28 cellular contexts compared by ENCODE assay signal in genomic region chr22:44942979-44943700, GRCh38.
"Had no signal": no experiment of that assay in that cellular context is flagged by ENCODE, and none has a peak within 500 bp of the region (broad histone marks: within the 10 kb centered on the region; RNA-seq: fewer than 3 reads in every experiment).

No MANE protein-coding gene starts in this region.

- H3K4me3 Mint-ChIP-seq: naive thymus-derived CD8-positive, alpha-beta T cell; natural killer cell treated with Interleukin-12 subunit alpha and Interleukin-12 subunit beta and Interleukin-15 and Interleukin-18, amount 100 ng/mL, for 72 hours; nephron progenitor cell; neural crest cell; stimulated activated effector memory CD8-positive, alpha-beta T cell treated with anti-CD3 and anti-CD28 coated beads, Interleukin-12 subunit alpha, Interleukin-12 subunit beta, amount 100 ng/mL, for 72 hours; stimulated activated naive B cell treated with anti-CD40 and anti-IgM and Interleukin-4, amounts not matched to agents 10 μg/mL and 1 μg/mL and 100 μg/mL, for 72 hours; stimulated activated naive CD8-positive, alpha-beta T cell treated with anti-CD3 and anti-CD28 coated beads, Interleukin-15, Interleukin-2, amounts not matched to agents 100 ng/mL and 50 ng/mL, for 24 hours had no signal

- H3K9me3 Mint-ChIP-seq: naive thymus-derived CD8-positive, alpha-beta T cell; natural killer cell treated with Interleukin-12 subunit alpha and Interleukin-12 subunit beta and Interleukin-15 and Interleukin-18, amount 100 ng/mL, for 72 hours; nephron progenitor cell; neural crest cell; stimulated activated effector memory CD8-positive, alpha-beta T cell treated with anti-CD3 and anti-CD28 coated beads, Interleukin-12 subunit alpha, Interleukin-12 subunit beta, amount 100 ng/mL, for 72 hours; stimulated activated naive B cell treated with anti-CD40 and anti-IgM and Interleukin-4, amounts not matched to agents 10 μg/mL and 1 μg/mL and 100 μg/mL, for 72 hours; stimulated activated naive CD8-positive, alpha-beta T cell treated with anti-CD3 and anti-CD28 coated beads, Interleukin-15, Interleukin-2, amounts not matched to agents 100 ng/mL and 50 ng/mL, for 24 hours had no signal

- DNase-seq: nephron progenitor cell; nucleus accumbens; retina; sigmoid colon; small intestine; stimulated activated CD4-positive, alpha-beta T cell treated with anti-CD3 and anti-CD28 coated beads, Interleukin-15, amount 100 ng/mL, for 24 hours; stimulated activated CD4-positive, alpha-beta T cell treated with anti-CD3 and anti-CD28 coated beads, Interleukin-2, amount 100 ng/mL, for 24 hours; stimulated activated CD4-positive, alpha-beta T cell treated with anti-CD3 and anti-CD28 coated beads, Interleukin-2, amount 100 ng/mL, for 48 hours; stimulated activated CD4-positive, alpha-beta T cell treated with anti-CD3 and anti-CD28 coated beads, Interleukin-4, amount 100 ng/mL, for 24 hours; stimulated activated naive B cell treated with anti-CD40 and anti-IgM and Interleukin-4, amounts not matched to agents 10 μg/mL and 1 μg/mL and 100 μg/mL, for 72 hours; stimulated activated naive CD4-positive, alpha-beta T cell treated with Interleukin-2 at 50 U/mL for 16 hours; stomach; thyroid gland; trophoblast cell; upper lobe of left lung had no signal

- H3K36me3 ChIP-seq: neutrophil, pancreas, prostate gland, right atrium auricular region, right lobe of liver, sigmoid colon, stomach, thoracic aorta, thyroid gland, tibial nerve, upper lobe of left lung, vagina had no signal

- H3K4me1 ChIP-seq: pancreas, prostate gland, right atrium auricular region, right lobe of liver, sigmoid colon, stomach, thyroid gland, tibial nerve, upper lobe of left lung had no signal

- H3K4me1 Mint-ChIP-seq: naive thymus-derived CD8-positive, alpha-beta T cell; stimulated activated effector memory CD8-positive, alpha-beta T cell treated with anti-CD3 and anti-CD28 coated beads, Interleukin-12 subunit alpha, Interleukin-12 subunit beta, amount 100 ng/mL, for 72 hours; stimulated activated naive B cell treated with anti-CD40 and anti-IgM and Interleukin-4, amounts not matched to agents 10 μg/mL and 1 μg/mL and 100 μg/mL, for 72 hours had no signal

- ATAC-seq: naive thymus-derived CD8-positive, alpha-beta T cell; natural killer cell treated with Interleukin-12 subunit alpha and Interleukin-12 subunit beta and Interleukin-15 and Interleukin-18, amount 100 ng/mL, for 72 hours; pancreas; right lobe of liver; stimulated activated effector memory CD8-positive, alpha-beta T cell treated with anti-CD3 and anti-CD28 coated beads, Interleukin-12 subunit alpha, Interleukin-12 subunit beta, amount 100 ng/mL, for 72 hours; stimulated activated naive B cell treated with anti-CD40 and anti-IgM and Interleukin-4, amounts not matched to agents 10 μg/mL and 1 μg/mL and 100 μg/mL, for 72 hours had no signal

- H3K27me3 ChIP-seq: neutrophil, pancreas, right atrium auricular region, right lobe of liver, thyroid gland, upper lobe of left lung, vagina had no signal

- H3K27me3 Mint-ChIP-seq: natural killer cell treated with Interleukin-12 subunit alpha and Interleukin-12 subunit beta and Interleukin-15 and Interleukin-18, amount 100 ng/mL, for 72 hours; stimulated activated naive CD8-positive, alpha-beta T cell treated with anti-CD3 and anti-CD28 coated beads, Interleukin-15, Interleukin-2, amounts not matched to agents 100 ng/mL and 50 ng/mL, for 24 hours had no signal

- H3K4me3 ChIP-seq: pancreas, prostate gland, right atrium auricular region, right lobe of liver, sigmoid colon, stomach, thoracic aorta, thyroid gland, tibial nerve, upper lobe of left lung, vagina had no signal

- H3K27ac ChIP-seq: neutrophil, pancreas, prostate gland, right atrium auricular region, right lobe of liver, sigmoid colon, stomach, thoracic aorta, thyroid gland, tibial nerve, upper lobe of left lung, vagina had no signal

- H3K9me3 ChIP-seq: neutrophil, pancreas, prostate gland, right atrium auricular region, right lobe of liver, sigmoid colon, stomach, thoracic aorta, thyroid gland, tibial nerve, upper lobe of left lung, vagina had no signal

- H3K27ac Mint-ChIP-seq: naive thymus-derived CD8-positive, alpha-beta T cell; natural killer cell treated with Interleukin-12 subunit alpha and Interleukin-12 subunit beta and Interleukin-15 and Interleukin-18, amount 100 ng/mL, for 72 hours; nephron progenitor cell; stimulated activated effector memory CD8-positive, alpha-beta T cell treated with anti-CD3 and anti-CD28 coated beads, Interleukin-12 subunit alpha, Interleukin-12 subunit beta, amount 100 ng/mL, for 72 hours; stimulated activated naive B cell treated with anti-CD40 and anti-IgM and Interleukin-4, amounts not matched to agents 10 μg/mL and 1 μg/mL and 100 μg/mL, for 72 hours; stimulated activated naive CD8-positive, alpha-beta T cell treated with anti-CD3 and anti-CD28 coated beads, Interleukin-15, Interleukin-2, amounts not matched to agents 100 ng/mL and 50 ng/mL, for 24 hours had no signal

- H3K36me3 Mint-ChIP-seq: naive thymus-derived CD8-positive, alpha-beta T cell; natural killer cell treated with Interleukin-12 subunit alpha and Interleukin-12 subunit beta and Interleukin-15 and Interleukin-18, amount 100 ng/mL, for 72 hours; stimulated activated effector memory CD8-positive, alpha-beta T cell treated with anti-CD3 and anti-CD28 coated beads, Interleukin-12 subunit alpha, Interleukin-12 subunit beta, amount 100 ng/mL, for 72 hours; stimulated activated naive B cell treated with anti-CD40 and anti-IgM and Interleukin-4, amounts not matched to agents 10 μg/mL and 1 μg/mL and 100 μg/mL, for 72 hours had no signal
